Comparison of ENCODE assay signal across 20 cellular contexts in the genomic region with DNA sequence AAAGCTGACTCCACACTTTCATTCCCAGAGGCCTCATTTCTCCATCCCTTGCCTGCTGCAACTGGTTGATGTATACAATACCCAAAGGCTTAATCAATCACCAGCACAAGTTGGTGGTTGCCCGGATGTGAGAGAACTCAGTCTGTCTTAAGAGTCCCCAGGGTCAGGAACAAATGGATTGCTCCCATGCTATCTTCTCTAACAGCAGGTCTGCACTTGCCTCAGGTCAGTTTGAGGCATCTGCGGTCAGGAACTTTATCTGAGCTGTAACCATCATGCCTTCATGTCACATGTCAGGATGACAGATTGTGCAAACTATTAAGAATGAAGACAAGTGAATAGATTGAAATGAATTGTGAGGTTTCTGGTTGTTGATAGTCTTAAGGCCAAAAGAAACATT. TPM values are rescaled to one million over a fixed set of nuclear protein-coding genes. Genes with fewer than 3 reads are reported as not detected.
"Had no signal": no experiment of that assay in that cellular context is flagged by ENCODE, and none has a peak within 500 bp of the region (broad histone marks: within the 10 kb centered on the region; RNA-seq: fewer than 3 reads in every experiment).

No MANE protein-coding gene starts in this region.

- H3K4me1 Mint-ChIP-seq: immature natural killer cell, natural killer cell, T-helper 17 cell had no signal

- H3K4me3 Mint-ChIP-seq: activated CD4-positive, alpha-beta memory T cell treated with anti-CD3 and anti-CD28 coated beads, Interleukin-2, amount 10 ng/mL, durations not matched to agents 7 days and 5 days; activated naive CD8-positive, alpha-beta T cell; brain; immature natural killer cell; natural killer cell; stimulated activated naive CD8-positive, alpha-beta T cell treated with anti-CD3 and anti-CD28 coated beads, Interleukin-15, Interleukin-2, amounts not matched to agents 100 ng/mL and 50 ng/mL, for 24 hours; T-helper 17 cell had no signal

- H3K9me3 Mint-ChIP-seq: activated CD4-positive, alpha-beta memory T cell treated with anti-CD3 and anti-CD28 coated beads, Interleukin-2, amount 10 ng/mL, durations not matched to agents 7 days and 5 days; brain; immature natural killer cell; natural killer cell; stimulated activated naive CD8-positive, alpha-beta T cell treated with anti-CD3 and anti-CD28 coated beads, Interleukin-15, Interleukin-2, amounts not matched to agents 100 ng/mL and 50 ng/mL, for 24 hours had no signal

- ATAC-seq: mucosa of descending colon, natural killer cell, T-helper 17 cell had no signal

- H3K36me3 Mint-ChIP-seq: activated naive CD8-positive, alpha-beta T cell; brain; immature natural killer cell; natural killer cell had no signal

- H3K27ac Mint-ChIP-seq: activated CD4-positive, alpha-beta memory T cell treated with anti-CD3 and anti-CD28 coated beads, Interleukin-2, amount 10 ng/mL, durations not matched to agents 7 days and 5 days; activated naive CD8-positive, alpha-beta T cell; brain; immature natural killer cell; natural killer cell; stimulated activated naive CD8-positive, alpha-beta T cell treated with anti-CD3 and anti-CD28 coated beads, Interleukin-15, Interleukin-2, amounts not matched to agents 100 ng/mL and 50 ng/mL, for 24 hours; T-helper 17 cell had no signal

- H3K4me3 ChIP-seq: esophagus muscularis mucosa, mucosa of descending colon had no signal

- FAIRE-seq: endometrium, urothelium cell line had no signal

- DNase-seq: activated CD4-positive, alpha-beta memory T cell treated with anti-CD3 and anti-CD28 coated beads, Interleukin-2, amount 10 ng/mL, durations not matched to agents 7 days and 5 days; activated gamma-delta T cell; activated T-cell treated with anti-CD3 and anti-CD28 coated beads, Interleukin-2, amount 50 U/mL, for 48 hours; amygdala; cerebellar nuclear complex; immature natural killer cell; mucosa of descending colon; natural killer cell; stimulated activated CD4-positive, alpha-beta T cell treated with anti-CD3 and anti-CD28 coated beads, Interleukin-2, amount 100 ng/mL, for 48 hours; stimulated activated CD8-positive, alpha-beta memory T cell treated with anti-CD3 and anti-CD28 coated beads, Interleukin-4, amount 100 ng/mL, for 48 hours; T-helper 17 cell had no signal

RNA-seq across cellular contexts. Expression of a gene that starts 56.1 kb away (rescaled TPM):
- total RNA-seq: dermis microvascular lymphatic vessel endothelial cell, esophagus muscularis mucosa, fibroblast of villous mesenchyme, mucosa of descending colon, natural killer cell, omental fat pad had no signal
